ENCODE assay signal across 21 cellular contexts in the genomic region with DNA sequence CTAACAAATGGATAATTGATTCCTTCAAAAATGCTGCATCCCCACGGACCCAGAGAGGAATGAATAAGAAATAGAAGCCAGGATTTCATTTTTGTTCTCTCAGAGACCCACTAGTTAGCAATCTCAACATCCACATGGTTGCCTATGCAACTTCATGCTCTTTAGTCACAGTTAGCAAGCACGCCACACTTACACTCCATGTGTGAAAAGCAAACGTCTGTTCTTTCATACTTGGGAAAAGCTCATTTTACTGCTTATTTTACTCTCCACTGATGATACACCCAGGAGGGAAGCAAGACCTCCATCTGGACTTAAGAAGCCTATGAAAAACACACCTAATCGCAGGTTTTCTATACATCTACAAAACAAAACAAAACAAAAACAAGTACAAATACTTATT.
"Had no signal": no experiment of that assay in that cellular context is flagged by ENCODE, and none has a peak within 500 bp of the region (broad histone marks: within the 10 kb centered on the region; RNA-seq: fewer than 3 reads in every experiment).

No MANE protein-coding gene starts in this region.

- H3K4me3 ChIP-seq: coronary artery, dorsolateral prefrontal cortex, esophagus squamous epithelium, gastrocnemius medialis, heart left ventricle, hepatocyte, left lung, lower lobe of right lung had no signal

- DNase-seq: dermis blood vessel endothelial cell; effector CD4-positive, alpha-beta T cell; effector memory CD4-positive, alpha-beta T cell; endodermal cell; erythroblast; esophagus squamous epithelium; foreskin fibroblast; foreskin melanocyte; gastrocnemius medialis; heart left ventricle; immature natural killer cell; left cardiac atrium; left lung; left ventricle myocardium superior; lower lobe of right lung; mesenchymal stem cell; naive thymus-derived CD4-positive, alpha-beta T cell had no signal

- H3K4me1 ChIP-seq: esophagus squamous epithelium, lower lobe of right lung had no signal

- H3K36me3 ChIP-seq: esophagus squamous epithelium, gastrocnemius medialis, heart left ventricle, left lung, lower lobe of right lung had no signal

- ATAC-seq: esophagus mucosa; gastrocnemius medialis; left lung; lower lobe of right lung; naive thymus-derived CD4-positive, alpha-beta T cell had no signal

- H3K9me3 ChIP-seq: esophagus squamous epithelium, gastrocnemius medialis, heart left ventricle, left lung, lower lobe of right lung had no signal

- H3K27me3 ChIP-seq: dorsolateral prefrontal cortex, esophagus squamous epithelium, gastrocnemius medialis, heart left ventricle, hepatocyte, left lung had no signal
